1 cellular context compared by ENCODE assay signal in genomic region chr3:186806173-186807055, GRCh38.
TF ChIP-seq lines count a peak whose summit lies in the region.

Gene RFC4 (minus strand): TSS chr3:186806482. CDS start chr3:186804713, 1,769 bp downstream.

TF ChIP-seq in K562, 482 proteins besides CTCF, POLR2A, EP300 and RAD21 (continued from another document and continues in another):
- TF ChIP-seq ZNF318 (IDR thresholded peaks at IDR 0.05; ENCODE audit: borderline replicate concordance in 1 of 2, low read depth in 1 of 2): no peak
- peak; percentile 89 for TF ChIP-seq POLR2AphosphoS5 (IDR thresholded peaks at IDR 0.05; ENCODE audit: control insufficient read depth, insufficient read depth, low read depth, low read length)
- no peak for TF ChIP-seq ZNF347 (CRISPR knock-in tag; IDR thresholded peaks at IDR 0.05; ENCODE audit: low read depth)
- TF ChIP-seq TEAD4 (IDR thresholded peaks at IDR 0.05; ENCODE audit: low read length): 0 out of 2 replicates have a peak, but pooled peaks have one; percentile 44
- TF ChIP-seq TEAD4 (CRISPR knock-in tag; IDR thresholded peaks at IDR 0.05; ENCODE audit: borderline replicate concordance): 0 out of 2 replicates have a peak, but pooled peaks have one; percentile 27
- no peak for TF ChIP-seq GTF2A2 (tag; IDR thresholded peaks at IDR 0.05)
- no peak for TF ChIP-seq HMG20B (CRISPR knock-in tag; IDR thresholded peaks at IDR 0.05)
- TF ChIP-seq MTF1 (CRISPR knock-in tag; IDR thresholded peaks at IDR 0.05; ENCODE audit: borderline replicate concordance): no peak
- TF ChIP-seq MYC (IDR thresholded peaks at IDR 0.05; ENCODE audit: low read depth, low read length): peak; percentile 71
- TF ChIP-seq MYC (CRISPR knock-in tag; IDR thresholded peaks at IDR 0.05; ENCODE audit: borderline replicate concordance, low read depth): peak; percentile 89; the same call in 1 of the 2 replicates
- TF ChIP-seq GABPB1 (CRISPR knock-in tag; IDR thresholded peaks at IDR 0.05): peak; percentile 99
- no peak for TF ChIP-seq CTCFL (IDR thresholded peaks at IDR 0.05; ENCODE audit: borderline replicate concordance, insufficient read depth, low read depth, low read length, poor library complexity, severe bottlenecking)
- no peak for TF ChIP-seq DACH1 (IDR thresholded peaks at IDR 0.05; ENCODE audit: partially characterized antibody)
- no peak for TF ChIP-seq RBM14 (IDR thresholded peaks at IDR 0.05; ENCODE audit: borderline replicate concordance, insufficient read depth, low read depth, low read length)
- no peak for TF ChIP-seq ZC3H8 (IDR thresholded peaks at IDR 0.05)
- no peak for TF ChIP-seq ZNF165 (CRISPR knock-in tag; IDR thresholded peaks at IDR 0.05; ENCODE audit: borderline replicate concordance)
- no peak for TF ChIP-seq HES1 (IDR thresholded peaks at IDR 0.05; ENCODE audit: low read depth)
- TF ChIP-seq PKNOX1 (IDR thresholded peaks at IDR 0.05): no peak
- TF ChIP-seq ZNF197 (CRISPR knock-in tag; IDR thresholded peaks at IDR 0.05; ENCODE audit: low read depth): peak; percentile 71; the same call in 1 of the 2 replicates
- peak; percentile 29; the same call in 1 of the 2 replicates for TF ChIP-seq HNRNPL (IDR thresholded peaks at IDR 0.05; ENCODE audit: low read depth, low read length)
- TF ChIP-seq PPARD (CRISPR knock-in tag; IDR thresholded peaks at IDR 0.05): no peak
- TF ChIP-seq NFIX (CRISPR knock-in tag; IDR thresholded peaks at IDR 0.05; ENCODE audit: low read depth): no peak
- TF ChIP-seq TAF15 (IDR thresholded peaks at IDR 0.05; ENCODE audit: low read depth, low read length): no peak
- 0 out of 2 replicates have a peak, but pooled peaks have one; percentile 20 for TF ChIP-seq MYNN (IDR thresholded peaks at IDR 0.05)
- TF ChIP-seq MYNN (CRISPR knock-in tag; IDR thresholded peaks at IDR 0.05): no peak
- peak; percentile 94; the same call in 1 of the 2 replicates for TF ChIP-seq PHF8 (IDR thresholded peaks at IDR 0.05; ENCODE audit: borderline replicate concordance, low read length)
- TF ChIP-seq ETV1 (tag; conservative IDR thresholded peaks at IDR 0.05; ENCODE audit: low read depth): peak; percentile 77
- no peak for TF ChIP-seq CHAMP1 (IDR thresholded peaks at IDR 0.05)
- peak; percentile 91 for TF ChIP-seq NCOA1 (IDR thresholded peaks at IDR 0.05; ENCODE audit: low read depth)
- no peak for TF ChIP-seq PCBP2 (IDR thresholded peaks at IDR 0.05; ENCODE audit: low read depth, low read length, poor library complexity, severe bottlenecking)
- peak; percentile 57; the same call in 1 of the 2 replicates for TF ChIP-seq ZSCAN29 (IDR thresholded peaks at IDR 0.05)
- no peak for TF ChIP-seq CBFA2T2 (conservative IDR thresholded peaks at IDR 0.05)
- no peak for TF ChIP-seq TCF7 (IDR thresholded peaks at IDR 0.05; ENCODE audit: borderline replicate concordance)
- TF ChIP-seq ZNF507 (tag; conservative IDR thresholded peaks at IDR 0.05): no peak
- peak; percentile 63; the same call in 1 of the 2 replicates for TF ChIP-seq USF1 (CRISPR knock-in tag; IDR thresholded peaks at IDR 0.05)
- TF ChIP-seq POLR2G (IDR thresholded peaks at IDR 0.05; ENCODE audit: low read depth, low read length): peak; percentile 93
- TF ChIP-seq ZNF639 (CRISPR knock-in tag; conservative IDR thresholded peaks at IDR 0.05 in 1 of 2, IDR thresholded peaks at IDR 0.05 in 1 of 2): peak in 1 of 2 experiments; percentile 74; a peak in 1 of 4 replicates
- TF ChIP-seq CREB3 (tag; conservative IDR thresholded peaks at IDR 0.05; ENCODE audit: low read depth): peak; percentile 78; the same call in 1 of the 2 replicates
- 0 out of 2 replicates have a peak, but pooled peaks have one; percentile 20 for TF ChIP-seq FOXK1 (CRISPR knock-in tag; IDR thresholded peaks at IDR 0.05; ENCODE audit: borderline replicate concordance)
